In genomic region chr10:51214897-51215227, GRCh38 we compare ENCODE assay signal across 13 cellular contexts.
"Had no signal": no experiment of that assay in that cellular context is flagged by ENCODE, and none has a peak within 500 bp of the region (broad histone marks: within the 10 kb centered on the region; RNA-seq: fewer than 3 reads in every experiment).

No MANE protein-coding gene starts in this region.

- H3K4me3 ChIP-seq: cardiac muscle cell, dorsolateral prefrontal cortex, mucosa of descending colon, skin epidermis, suprapubic skin, transverse colon, uterus had no signal

- H3K27me3 ChIP-seq: cardiac muscle cell, dorsolateral prefrontal cortex, suprapubic skin, transverse colon, uterus had no signal

- H3K27ac ChIP-seq: cardiac muscle cell, dorsolateral prefrontal cortex, skin epidermis, suprapubic skin, uterus, WERI-Rb-1 had no signal

- H3K36me3 ChIP-seq: cardiac muscle cell, suprapubic skin, transverse colon, uterus, WERI-Rb-1 had no signal

- H3K9me3 ChIP-seq: mucosa of descending colon, suprapubic skin, uterus had no signal

- ATAC-seq: mucosa of descending colon had no signal

- DNase-seq: activated CD4-positive, alpha-beta T cell treated with anti-CD3 and anti-CD28 coated beads, Interleukin-2, amount 50 U/mL, for 4 hours; activated gamma-delta T cell; dorsolateral prefrontal cortex; mucosa of descending colon; naive B cell; SW 1271; T-helper 2 cell; transverse colon; uterus; WERI-Rb-1 had no signal

- H3K4me1 ChIP-seq: suprapubic skin, uterus had no signal
